Comparison of ENCODE assay signal across 1 cellular context in genomic region chr20:63061051-63061531, GRCh38.
TF ChIP-seq lines count a peak whose summit lies in the region.

No MANE protein-coding gene starts in this region.

TF ChIP-seq in IMR-90, 13 proteins besides CTCF, POLR2A, EP300 and RAD21 (continued from another document):
- TF ChIP-seq RFX5 (IDR thresholded peaks at IDR 0.05; ENCODE audit: low read depth, low read length) (no peak), FOS (IDR thresholded peaks at IDR 0.05; ENCODE audit: low read depth, low read length) (no peak), MAFK (IDR thresholded peaks at IDR 0.05; ENCODE audit: low read depth, low read length) (no peak), BHLHE40 (IDR thresholded peaks at IDR 0.05; ENCODE audit: low read depth, low read length) (no peak), SMC3 (IDR thresholded peaks at IDR 0.05; ENCODE audit: low read depth, low read length) (no peak)
